In the genomic region with DNA sequence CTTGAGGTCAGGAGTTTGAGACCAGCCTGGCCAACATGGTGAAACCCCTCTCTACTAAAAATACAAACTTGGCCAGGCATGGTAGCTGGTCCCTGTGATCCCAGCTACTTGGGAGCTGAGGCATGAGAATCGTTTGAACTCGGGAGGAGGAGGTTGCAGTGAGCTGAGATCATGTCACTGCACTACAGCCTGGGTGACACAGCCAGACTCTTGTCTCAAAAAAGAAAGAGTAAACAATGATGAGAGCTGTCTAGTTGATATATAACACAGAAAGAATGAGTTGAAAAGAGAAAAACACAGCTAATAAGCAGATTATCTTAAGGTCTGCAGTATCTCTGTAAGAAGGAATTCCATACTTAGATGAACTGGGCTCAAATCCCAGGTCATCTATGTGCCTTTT, we compare ENCODE assay signal across 24 cellular contexts. TPM values are rescaled to one million over a fixed set of nuclear protein-coding genes. Genes with fewer than 3 reads are reported as not detected.
DNase-seq lines count a peak whose midpoint lies in the region; ATAC-seq, FAIRE-seq and TF ChIP-seq lines count a peak whose summit lies in the region.
"Had no signal": no experiment of that assay in that cellular context is flagged by ENCODE, and none has a peak within 500 bp of the region (broad histone marks: within the 10 kb centered on the region; RNA-seq: fewer than 3 reads in every experiment).

No MANE protein-coding gene starts in this region.

- no peak overlapping the region for H2AFZ ChIP-seq in mesenchymal stem cell (ENCODE audit: low read depth, low read length)

- no peak overlapping the region for H4K8ac ChIP-seq in mesenchymal stem cell (ENCODE audit: low read length)

- H2BK5ac ChIP-seq in mesenchymal stem cell (ENCODE audit: low read depth, low read length, poor library complexity, severe bottlenecking) = no peak overlapping the region

- no peaks in the 10 kb centered on the region for H3K79me1 ChIP-seq in mesenchymal stem cell (replicated peaks; ENCODE audit: low read length, poor library complexity, severe bottlenecking)

- no peak overlapping the region for H2BK15ac ChIP-seq in mesenchymal stem cell (ENCODE audit: low read depth, poor library complexity, severe bottlenecking)

- no peak overlapping the region for H3K18ac ChIP-seq in mesenchymal stem cell (ENCODE audit: low read depth in 1 of 2, low read length in 2 of 2)

- no peak for DNase-seq in A549 (ENCODE audit: low read depth in 1 of 2, low spot score in 1 of 2)
- DNase-seq in DMS53 treated with DMSO at 0.1 percent for 48 hours (lab: John Stamatoyannopoulos, UW; ENCODE audit: unreplicated experiment) = peak; percentile 55
- peak; percentile 12 for DNase-seq in fibroblast of villous mesenchyme (ENCODE audit: low read depth)
- peak; percentile 54 for DNase-seq in mesenchymal stem cell
- no peak for DNase-seq in activated gamma-delta T cell (lab: John Stamatoyannopoulos, UW)
- DNase-seq in stomach = no peak
- DNase-seq: ACHN; C1 segment of cervical spinal cord; CD8-positive, alpha-beta memory T cell; DND-41; Karpas-422; NCI-H1417 treated with DMSO at 0.1 percent for 48 hours; NCI-H187 treated with DMSO at 0.1 percent for 48 hours; NCI-H226; NCI-H524; PC-3; RPMI8226; SHP77 treated with DMSO at 0.1 percent for 48 hours had no signal

- no peak for TF ChIP-seq CTCF in A549 (IDR thresholded peaks at IDR 0.05)
- no peak for TF ChIP-seq CTCF in fibroblast of villous mesenchyme (IDR thresholded peaks at IDR 0.05; ENCODE audit: insufficient read depth, low read depth, low read length)
- TF ChIP-seq CTCF in stomach (IDR thresholded peaks at IDR 0.05) = no peak

- POLR2A ChIA-PET in A549 (lab: Yijun Ruan, JAX) = no interaction called here

- H3K27me3 ChIP-seq in mesenchymal stem cell (ENCODE audit: control insufficient read depth in 1 of 2, insufficient read depth in 1 of 2, low read length in 2 of 2) (no peaks in the 10 kb centered on the region), stomach (no peaks in the 10 kb centered on the region)

- ATAC-seq in A549 (no peak; a peak in 1 of 6 replicates), HG03469 (IDR thresholded peaks at IDR 0.05; ENCODE audit: unreplicated experiment) (no peak), HG02870 (IDR thresholded peaks at IDR 0.05; ENCODE audit: unreplicated experiment) (no peak)
- ATAC-seq: PC-3 had no signal

- FAIRE-seq in A549 (lab: Jason Lieb, UNC) = no peak
- FAIRE-seq: D721Med, G401.6, H1 had no signal

- peaks cover 37% of the 10 kb centered on the region for H3K4me1 ChIP-seq in A549
- H3K4me1 ChIP-seq in mesenchymal stem cell (ENCODE audit: control insufficient read depth, insufficient read depth, low read depth, low read length) = peaks cover 1% of the 10 kb centered on the region
- peaks cover 0 to 4% (median 0%) of the 10 kb centered on the region in 4 donors for H3K4me1 ChIP-seq in stomach

- H3K4me2 ChIP-seq in A549 (peak overlapping the region; percentile 42), mesenchymal stem cell (ENCODE audit: low read length, poor library complexity, severe bottlenecking) (no peak overlapping the region)

- H2BK12ac ChIP-seq in mesenchymal stem cell (ENCODE audit: low read length in 2 of 2) = no peak overlapping the region

- no peak overlapping the region for H3K9ac ChIP-seq in mesenchymal stem cell (ENCODE audit: low read length)

- TF ChIP-seq RAD21 in A549 (conservative IDR thresholded peaks at IDR 0.05 in 1 of 2, IDR thresholded peaks at IDR 0.05 in 1 of 2) = no peak

- H3K14ac ChIP-seq in mesenchymal stem cell (ENCODE audit: low read length in 2 of 2) = no peak overlapping the region

- H3K4ac ChIP-seq in mesenchymal stem cell (ENCODE audit: low read depth in 1 of 2, low read length in 2 of 2) = no peak overlapping the region

- no peak overlapping the region for H4K91ac ChIP-seq in mesenchymal stem cell (ENCODE audit: low read length)

- TF ChIP-seq EP300 in A549 (IDR thresholded peaks at IDR 0.05) = no peak
- no peak for TF ChIP-seq EP300 in stomach (IDR thresholded peaks at IDR 0.05)

- no peak overlapping the region for H2AK5ac ChIP-seq in mesenchymal stem cell (ENCODE audit: low read length, severe bottlenecking)

- 15% methylated on average over 2 of the region's 2 CpGs for WGBS in A549 (ENCODE audit: missing lambda C conversion rate)
- WGBS in mesenchymal stem cell = 21% methylated on average over 2 of the region's 2 CpGs
- WGBS in stomach, 5 donors = 46 to 70% (median 56%) methylated on average over 2 of the region's 2 CpGs

- peak overlapping the region in 1 of 2 experiments; percentile 31; a peak in 2 of 6 replicates for H3K27ac ChIP-seq in A549
- no peak overlapping the region for H3K27ac ChIP-seq in mesenchymal stem cell (ENCODE audit: low read length, poor library complexity, severe bottlenecking)
- H3K27ac ChIP-seq in stomach = no peak overlapping the region
- H3K27ac ChIP-seq: HL-60 had no signal

- no peak overlapping the region for H2BK120ac ChIP-seq in mesenchymal stem cell (ENCODE audit: low read depth, low read length)

- H3K9me3 ChIP-seq in A549 = no peaks in the 10 kb centered on the region
- H3K9me3 ChIP-seq in mesenchymal stem cell (ENCODE audit: control insufficient read depth, low read length) = no peaks in the 10 kb centered on the region
- no peaks in the 10 kb centered on the region for H3K9me3 ChIP-seq in stomach

- intact Hi-C loops in stomach (cut with DNase I; ENCODE audit: low total_unique reads) = loop anchor here (10.0 kb wide), 1 partner anchor 76 kb away; no protein-coding TSS in a partner anchor

- TF ChIP-seq POLR2A in A549 (IDR thresholded peaks at IDR 0.05; ENCODE audit: low read length) (no peak), stomach (IDR thresholded peaks at IDR 0.05) (no peak)

- H3K36me3 ChIP-seq in mesenchymal stem cell (ENCODE audit: control insufficient read depth in 1 of 2, insufficient read depth in 2 of 2, low read depth in 1 of 2, low read length in 2 of 2) (no peaks in the 10 kb centered on the region), stomach (no peaks in the 10 kb centered on the region)

- H3K23ac ChIP-seq in mesenchymal stem cell (ENCODE audit: low read length in 2 of 2) = no peak overlapping the region

- H3K4me3 ChIP-seq in A549 = no peak overlapping the region
- no peak overlapping the region for H3K4me3 ChIP-seq in fibroblast of villous mesenchyme (ENCODE audit: low read depth, low read length)
- no peak overlapping the region for H3K4me3 ChIP-seq in mesenchymal stem cell (ENCODE audit: insufficient read depth in 1 of 2, low read depth in 1 of 2, low read length in 2 of 2)
- H3K4me3 ChIP-seq in stomach = no peak overlapping the region

- CTCF ChIA-PET in A549 (lab: Yijun Ruan, JAX) = interaction anchor here (2.3 to 17.6 kb wide), 2 partner anchors 262 to 319 kb away, joined by 7 to 296 read pairs; no protein-coding TSS in a partner anchor

TF ChIP-seq in A549, 52 proteins besides CTCF, POLR2A, EP300 and RAD21 (continues in another document):
- no peak for TF ChIP-seq POLR2AphosphoS2 (conservative IDR thresholded peaks at IDR 0.05; ENCODE audit: low read length)
- TF ChIP-seq SREBF2 (IDR thresholded peaks at IDR 0.05) = no peak
- TF ChIP-seq ESRRA (IDR thresholded peaks at IDR 0.05; ENCODE audit: borderline replicate concordance, low read length) = no peak
- no peak for TF ChIP-seq EHMT2 (IDR thresholded peaks at IDR 0.05; ENCODE audit: low read depth)
- no peak for TF ChIP-seq HOXA7 (CRISPR knock-in tag; IDR thresholded peaks at IDR 0.05)
- no peak for TF ChIP-seq KDM5A (IDR thresholded peaks at IDR 0.05)
- TF ChIP-seq, protein P1, sequence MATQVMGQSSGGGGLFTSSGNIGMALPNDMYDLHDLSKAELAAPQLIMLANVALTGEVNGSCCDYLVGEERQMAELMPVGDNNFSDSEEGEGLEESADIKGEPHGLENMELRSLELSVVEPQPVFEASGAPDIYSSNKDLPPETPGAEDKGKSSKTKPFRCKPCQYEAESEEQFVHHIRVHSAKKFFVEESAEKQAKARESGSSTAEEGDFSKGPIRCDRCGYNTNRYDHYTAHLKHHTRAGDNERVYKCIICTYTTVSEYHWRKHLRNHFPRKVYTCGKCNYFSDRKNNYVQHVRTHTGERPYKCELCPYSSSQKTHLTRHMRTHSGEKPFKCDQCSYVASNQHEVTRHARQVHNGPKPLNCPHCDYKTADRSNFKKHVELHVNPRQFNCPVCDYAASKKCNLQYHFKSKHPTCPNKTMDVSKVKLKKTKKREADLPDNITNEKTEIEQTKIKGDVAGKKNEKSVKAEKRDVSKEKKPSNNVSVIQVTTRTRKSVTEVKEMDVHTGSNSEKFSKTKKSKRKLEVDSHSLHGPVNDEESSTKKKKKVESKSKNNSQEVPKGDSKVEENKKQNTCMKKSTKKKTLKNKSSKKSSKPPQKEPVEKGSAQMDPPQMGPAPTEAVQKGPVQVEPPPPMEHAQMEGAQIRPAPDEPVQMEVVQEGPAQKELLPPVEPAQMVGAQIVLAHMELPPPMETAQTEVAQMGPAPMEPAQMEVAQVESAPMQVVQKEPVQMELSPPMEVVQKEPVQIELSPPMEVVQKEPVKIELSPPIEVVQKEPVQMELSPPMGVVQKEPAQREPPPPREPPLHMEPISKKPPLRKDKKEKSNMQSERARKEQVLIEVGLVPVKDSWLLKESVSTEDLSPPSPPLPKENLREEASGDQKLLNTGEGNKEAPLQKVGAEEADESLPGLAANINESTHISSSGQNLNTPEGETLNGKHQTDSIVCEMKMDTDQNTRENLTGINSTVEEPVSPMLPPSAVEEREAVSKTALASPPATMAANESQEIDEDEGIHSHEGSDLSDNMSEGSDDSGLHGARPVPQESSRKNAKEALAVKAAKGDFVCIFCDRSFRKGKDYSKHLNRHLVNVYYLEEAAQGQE (IDR thresholded peaks at IDR 0.05) = no peak
- TF ChIP-seq, protein P2, sequence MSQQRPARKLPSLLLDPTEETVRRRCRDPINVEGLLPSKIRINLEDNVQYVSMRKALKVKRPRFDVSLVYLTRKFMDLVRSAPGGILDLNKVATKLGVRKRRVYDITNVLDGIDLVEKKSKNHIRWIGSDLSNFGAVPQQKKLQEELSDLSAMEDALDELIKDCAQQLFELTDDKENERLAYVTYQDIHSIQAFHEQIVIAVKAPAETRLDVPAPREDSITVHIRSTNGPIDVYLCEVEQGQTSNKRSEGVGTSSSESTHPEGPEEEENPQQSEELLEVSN (IDR thresholded peaks at IDR 0.05; ENCODE audit: borderline replicate concordance, low read depth) = no peak

RNA-seq across cellular contexts. Expression of a gene that starts 31.1 kb away (rescaled TPM):
- 209 and 300 TPM in 2 replicates for polyA plus RNA-seq in A549 (2011; rRNA removed)
- polyA plus RNA-seq in A549 (2012; cell fraction: cytosol; rRNA removed) = 126 and 144 TPM in 2 replicates
- 83.6 and 103 TPM in 2 replicates for polyA plus RNA-seq in A549 (2012; cell fraction: nucleus; rRNA removed)
- 191 to 209 TPM (median 201 TPM) in 3 replicates for polyA plus RNA-seq in A549 (2017; fragmentation: RNase III; extraction: RNeasy Plus Mini Kit Qiagen cat#74134 plus additional on column Dnase treatment)
- 175 and 188 TPM in 2 replicates for polyA minus RNA-seq in A549 (2011; rRNA and poly(A)+ RNA removed)
- 93.3 and 95.0 TPM in 2 replicates for total RNA-seq in fibroblast of villous mesenchyme
- polyA plus RNA-seq in mesenchymal stem cell (2013, experiment 1 of 2) = 205 TPM
- polyA plus RNA-seq in mesenchymal stem cell (2013, experiment 2 of 2) = 207 TPM
- total RNA-seq in stomach = 100 to 1,000 TPM in 2 of 5 donors, 10 to 100 TPM in 3; 20.9 to 197 (median 72.7) TPM
- 100 to 1,000 TPM in 1 of 3 donors, 10 to 100 TPM in 2; 69.1 to 103 (median 93.7) TPM for polyA plus RNA-seq in stomach

Comparison
In these comparisons a context has a peak if more than half of its experiments do, and no peak if none do; other contexts are left out.
1. DNase-seq: peak in DMS53 treated with DMSO at 0.1 percent for 48 hours (single experiment), fibroblast of villous mesenchyme (single experiment) and mesenchymal stem cell (single experiment); none in A549 (0 of 2), activated gamma-delta T cell (single experiment) and stomach (single experiment).